8 cellular contexts compared by ENCODE assay signal in the genomic region with DNA sequence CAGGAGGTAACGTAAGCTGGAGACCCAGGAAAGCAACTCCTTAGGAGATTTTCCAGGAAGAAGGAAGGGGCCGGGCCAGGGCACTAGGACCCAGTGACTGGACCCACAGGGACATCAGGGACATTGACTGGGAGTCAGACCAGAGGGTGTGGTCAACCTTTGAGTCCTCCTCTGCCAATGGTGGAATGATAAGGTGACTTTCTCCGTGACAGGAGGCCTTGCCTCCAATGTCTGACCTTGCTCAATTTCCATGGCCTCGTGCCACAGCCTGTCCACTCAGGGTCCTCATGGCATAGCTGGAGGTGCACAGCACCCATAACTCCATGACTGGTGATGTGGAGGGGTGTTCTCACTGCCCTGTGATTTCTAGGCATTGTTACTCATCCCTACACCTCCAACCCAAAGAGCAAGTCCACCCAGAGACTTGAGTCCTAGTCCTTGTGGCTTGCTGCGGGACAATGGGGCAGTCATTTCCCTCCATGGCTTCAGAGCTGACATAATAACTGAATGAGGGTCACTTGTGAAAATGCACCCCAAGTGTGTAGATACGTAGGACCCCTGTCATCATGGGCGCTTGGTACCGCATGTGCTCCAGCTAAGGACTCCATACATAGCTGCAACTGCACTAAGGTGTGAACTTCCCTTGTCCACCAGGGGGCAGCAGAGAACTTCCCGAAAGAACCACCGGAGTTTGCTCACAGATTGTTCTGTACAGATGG. TPM values are rescaled to one million over a fixed set of nuclear protein-coding genes. Genes with fewer than 3 reads are reported as not detected.
A peak's percentile ranks its signal among the peaks of the same experiment; 100 is the strongest.
DNase-seq lines count a peak whose midpoint lies in the region; ATAC-seq and TF ChIP-seq lines count a peak whose summit lies in the region.

No MANE protein-coding gene starts in this region.

- H3K4me3 ChIP-seq in coronary artery: no peak overlapping the region
- H3K4me3 ChIP-seq in liver (ENCODE audit: low read depth in 1 of 3, low read length in 3 of 3): peak overlapping the region in 2 of 3 donors; percentile 23 to 34

- no peaks in the 10 kb centered on the region for H3K27me3 ChIP-seq in liver (ENCODE audit: control insufficient read depth in 4 of 4, insufficient read depth in 4 of 4, low read length in 3 of 4)

- TF ChIP-seq CTCF in coronary artery (IDR thresholded peaks at IDR 0.05) (peak; percentile 86), liver (IDR thresholded peaks at IDR 0.05; ENCODE audit: low read depth, low read length, missing input control) (peak; percentile 94)

- H3K27ac ChIP-seq in coronary artery: no peak overlapping the region
- peak overlapping the region; percentile 67 to 87 for H3K27ac ChIP-seq in liver (ENCODE audit: low read depth in 1 of 2, low read length in 2 of 2)

- peaks cover 4 to 53% (median 44%) of the 10 kb centered on the region in 4 donors for H3K4me1 ChIP-seq in liver (ENCODE audit: control insufficient read depth in 4 of 4, insufficient read depth in 4 of 4, low read length in 3 of 4)

- TF ChIP-seq RAD21 in liver (IDR thresholded peaks at IDR 0.05): peak; percentile 95 to 97

- no peaks in the 10 kb centered on the region for H3K9me3 ChIP-seq in liver (ENCODE audit: control insufficient read depth in 4 of 4, low read length in 3 of 4)

- ATAC-seq in GM19023 (IDR thresholded peaks at IDR 0.05; ENCODE audit: unreplicated experiment) (peak; percentile 89), HG03432 (IDR thresholded peaks at IDR 0.05; ENCODE audit: unreplicated experiment) (peak; percentile 89)

- no peaks in the 10 kb centered on the region for H3K36me3 ChIP-seq in liver (ENCODE audit: control insufficient read depth in 4 of 4, insufficient read depth in 3 of 4, low read depth in 1 of 4, low read length in 3 of 4)

- H3K9ac ChIP-seq in liver (ENCODE audit: low read depth in 1 of 2, low read length in 2 of 2): no peak overlapping the region

- WGBS in liver: 23% methylated on average over 10 of the region's 10 CpGs

- peak; percentile 92 for DNase-seq in AG20443 (ENCODE audit: low spot score)
- peak; percentile 64 to 88 for DNase-seq in NCI-H526 (lab: John Stamatoyannopoulos, UW)
- peak; percentile 90 for DNase-seq in activated CD4-positive, alpha-beta T cell treated with anti-CD3 and anti-CD28 coated beads for 48 hours
- peak; percentile 87 for DNase-seq in coronary artery (ENCODE audit: low spot score)
- peak; percentile 75 to 85 for DNase-seq in stimulated activated CD4-positive, alpha-beta T cell treated with anti-CD3 and anti-CD28 coated beads, Interleukin-4, amount 100 ng/mL, for 48 hours (ENCODE audit: low read depth in 2 of 2)

TF ChIP-seq in liver, 16 proteins besides CTCF, POLR2A, EP300 and RAD21:
- TF ChIP-seq FOXA2 (IDR thresholded peaks at IDR 0.05) (no peak), NR2F2 (IDR thresholded peaks at IDR 0.05) (no peak), YY1 (IDR thresholded peaks at IDR 0.05) (peak; percentile 93), TAF1 (conservative IDR thresholded peaks at IDR 0.05) (no peak), EGR1 (IDR thresholded peaks at IDR 0.05; ENCODE audit: low read depth in 2 of 2) (no peak), FOXA1 (IDR thresholded peaks at IDR 0.05) (no peak), HNF4G (IDR thresholded peaks at IDR 0.05) (peak; percentile 66), SP1 (IDR thresholded peaks at IDR 0.05) (peak; percentile 73), GABPA (IDR thresholded peaks at IDR 0.05 in 1 of 2, conservative IDR thresholded peaks at IDR 0.05 in 1 of 2) (no peak), HNF4A (conservative IDR thresholded peaks at IDR 0.05) (peak; percentile 82 to 83), JUND (IDR thresholded peaks at IDR 0.05) (peak; percentile 60 to 76), RXRA (IDR thresholded peaks at IDR 0.05) (peak; percentile 86 to 89)
- TF ChIP-seq, protein P1, sequence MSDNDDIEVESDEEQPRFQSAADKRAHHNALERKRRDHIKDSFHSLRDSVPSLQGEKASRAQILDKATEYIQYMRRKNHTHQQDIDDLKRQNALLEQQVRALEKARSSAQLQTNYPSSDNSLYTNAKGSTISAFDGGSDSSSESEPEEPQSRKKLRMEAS (IDR thresholded peaks at IDR 0.05): peak; percentile 88
- TF ChIP-seq, protein P2, sequence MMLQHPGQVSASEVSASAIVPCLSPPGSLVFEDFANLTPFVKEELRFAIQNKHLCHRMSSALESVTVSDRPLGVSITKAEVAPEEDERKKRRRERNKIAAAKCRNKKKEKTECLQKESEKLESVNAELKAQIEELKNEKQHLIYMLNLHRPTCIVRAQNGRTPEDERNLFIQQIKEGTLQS (IDR thresholded peaks at IDR 0.05): peak; percentile 37
- TF ChIP-seq, protein P3, sequence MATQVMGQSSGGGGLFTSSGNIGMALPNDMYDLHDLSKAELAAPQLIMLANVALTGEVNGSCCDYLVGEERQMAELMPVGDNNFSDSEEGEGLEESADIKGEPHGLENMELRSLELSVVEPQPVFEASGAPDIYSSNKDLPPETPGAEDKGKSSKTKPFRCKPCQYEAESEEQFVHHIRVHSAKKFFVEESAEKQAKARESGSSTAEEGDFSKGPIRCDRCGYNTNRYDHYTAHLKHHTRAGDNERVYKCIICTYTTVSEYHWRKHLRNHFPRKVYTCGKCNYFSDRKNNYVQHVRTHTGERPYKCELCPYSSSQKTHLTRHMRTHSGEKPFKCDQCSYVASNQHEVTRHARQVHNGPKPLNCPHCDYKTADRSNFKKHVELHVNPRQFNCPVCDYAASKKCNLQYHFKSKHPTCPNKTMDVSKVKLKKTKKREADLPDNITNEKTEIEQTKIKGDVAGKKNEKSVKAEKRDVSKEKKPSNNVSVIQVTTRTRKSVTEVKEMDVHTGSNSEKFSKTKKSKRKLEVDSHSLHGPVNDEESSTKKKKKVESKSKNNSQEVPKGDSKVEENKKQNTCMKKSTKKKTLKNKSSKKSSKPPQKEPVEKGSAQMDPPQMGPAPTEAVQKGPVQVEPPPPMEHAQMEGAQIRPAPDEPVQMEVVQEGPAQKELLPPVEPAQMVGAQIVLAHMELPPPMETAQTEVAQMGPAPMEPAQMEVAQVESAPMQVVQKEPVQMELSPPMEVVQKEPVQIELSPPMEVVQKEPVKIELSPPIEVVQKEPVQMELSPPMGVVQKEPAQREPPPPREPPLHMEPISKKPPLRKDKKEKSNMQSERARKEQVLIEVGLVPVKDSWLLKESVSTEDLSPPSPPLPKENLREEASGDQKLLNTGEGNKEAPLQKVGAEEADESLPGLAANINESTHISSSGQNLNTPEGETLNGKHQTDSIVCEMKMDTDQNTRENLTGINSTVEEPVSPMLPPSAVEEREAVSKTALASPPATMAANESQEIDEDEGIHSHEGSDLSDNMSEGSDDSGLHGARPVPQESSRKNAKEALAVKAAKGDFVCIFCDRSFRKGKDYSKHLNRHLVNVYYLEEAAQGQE (IDR thresholded peaks at IDR 0.05): peak; percentile 46
- TF ChIP-seq, protein P4, sequence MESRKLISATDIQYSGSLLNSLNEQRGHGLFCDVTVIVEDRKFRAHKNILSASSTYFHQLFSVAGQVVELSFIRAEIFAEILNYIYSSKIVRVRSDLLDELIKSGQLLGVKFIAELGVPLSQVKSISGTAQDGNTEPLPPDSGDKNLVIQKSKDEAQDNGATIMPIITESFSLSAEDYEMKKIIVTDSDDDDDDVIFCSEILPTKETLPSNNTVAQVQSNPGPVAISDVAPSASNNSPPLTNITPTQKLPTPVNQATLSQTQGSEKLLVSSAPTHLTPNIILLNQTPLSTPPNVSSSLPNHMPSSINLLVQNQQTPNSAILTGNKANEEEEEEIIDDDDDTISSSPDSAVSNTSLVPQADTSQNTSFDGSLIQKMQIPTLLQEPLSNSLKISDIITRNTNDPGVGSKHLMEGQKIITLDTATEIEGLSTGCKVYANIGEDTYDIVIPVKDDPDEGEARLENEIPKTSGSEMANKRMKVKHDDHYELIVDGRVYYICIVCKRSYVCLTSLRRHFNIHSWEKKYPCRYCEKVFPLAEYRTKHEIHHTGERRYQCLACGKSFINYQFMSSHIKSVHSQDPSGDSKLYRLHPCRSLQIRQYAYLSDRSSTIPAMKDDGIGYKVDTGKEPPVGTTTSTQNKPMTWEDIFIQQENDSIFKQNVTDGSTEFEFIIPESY (IDR thresholded peaks at IDR 0.05): no peak

RNA-seq across cellular contexts. Expression of a gene that starts 4.1 kb away (rescaled TPM):
- 1,000 to 10,000 TPM; 3,440 to 3,808 TPM for total RNA-seq in liver
- polyA plus RNA-seq in liver: 1,000 to 10,000 TPM; 5,918 to 6,678 TPM

RNA-seq across cellular contexts. Expression of a gene that starts 16.9 kb away (rescaled TPM):
- total RNA-seq in liver: 10 to 100 TPM in 1 of 2 donors, 1 to 10 TPM in 1; 3.8 to 11.5 TPM
- polyA plus RNA-seq in liver: 10 to 100 TPM in 1 of 2 donors, 1 to 10 TPM in 1; 2.9 to 11.8 TPM

Comparison
In these comparisons a context has a peak if more than half of its experiments do, and no peak if none do; other contexts are left out.
1. H3K27ac ChIP-seq: peak in liver (2 of 2); none in coronary artery (0 of 2).
2. Peak in every context shown above with its lines, with median percentiles within 50 percentile points of each other: DNase-seq.